Comparison of ENCODE assay signal across 15 cellular contexts in the genomic region with DNA sequence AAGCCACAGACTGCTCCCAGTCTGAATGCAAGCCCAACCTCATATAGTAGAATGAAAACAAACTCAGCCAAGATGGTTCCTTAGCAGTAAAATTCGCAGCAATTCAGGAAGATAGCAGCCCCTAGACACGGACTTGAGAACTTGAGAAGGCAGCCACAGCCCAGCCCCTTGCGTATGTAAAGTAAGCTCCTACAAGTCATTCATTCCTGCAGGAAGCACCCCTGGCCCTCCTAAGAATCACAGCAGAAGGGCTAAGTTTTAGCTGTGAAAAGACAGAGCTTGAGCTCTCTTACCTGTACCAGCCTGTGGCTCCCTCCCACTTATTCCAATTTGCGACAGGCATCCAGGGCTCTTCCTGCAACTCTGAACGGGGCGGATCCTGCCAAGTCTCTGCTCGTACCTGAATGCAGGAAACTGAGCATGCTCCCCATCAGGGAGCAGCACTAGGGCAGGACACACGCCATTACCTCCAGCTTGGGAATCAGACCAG.
DNase-seq lines count a peak whose midpoint lies in the region; ATAC-seq, FAIRE-seq and TF ChIP-seq lines count a peak whose summit lies in the region.
"Had no signal": no experiment of that assay in that cellular context is flagged by ENCODE, and none has a peak within 500 bp of the region (broad histone marks: within the 10 kb centered on the region; RNA-seq: fewer than 3 reads in every experiment).

No MANE protein-coding gene starts in this region.

- H3K27me3 ChIP-seq in astrocyte (ENCODE audit: insufficient read depth, low read length) (no peaks in the 10 kb centered on the region), iPS-18a (ENCODE audit: control insufficient read depth, insufficient read depth, low read length) (no peaks in the 10 kb centered on the region)
- H3K27me3 ChIP-seq: SJSA1 had no signal

- no peak overlapping the region for H2AFZ ChIP-seq in astrocyte (ENCODE audit: low read depth, low read length)

- H3K9me3 ChIP-seq in astrocyte (ENCODE audit: insufficient read depth, low read depth, low read length) (no peaks in the 10 kb centered on the region), iPS-18a (ENCODE audit: control insufficient read depth, low read depth, low read length) (no peaks in the 10 kb centered on the region)
- H3K9me3 ChIP-seq: SJSA1 had no signal

- H3K36me3 ChIP-seq in astrocyte (ENCODE audit: insufficient read depth, low read length) (no peaks in the 10 kb centered on the region), iPS-18a (ENCODE audit: control insufficient read depth, low read depth, low read length) (no peaks in the 10 kb centered on the region)
- H3K36me3 ChIP-seq: SJSA1 had no signal

- H3K27me3 Mint-ChIP-seq in astrocyte (ENCODE audit: low read depth, unreplicated experiment) (no peaks in the 10 kb centered on the region), progenitor cell of endocrine pancreas (no peaks in the 10 kb centered on the region)
- H3K27me3 Mint-ChIP-seq: central memory CD8-positive, alpha-beta T cell had no signal

- DNase-seq in HEK293T (ENCODE audit: extremely low spot score) = peak; percentile 28
- DNase-seq in astrocyte (ENCODE audit: low read depth) = no peak
- no peak for DNase-seq in progenitor cell of endocrine pancreas (ENCODE audit: low spot score, unreplicated experiment)
- DNase-seq in NCI-H187 treated with DMSO at 0.1 percent for 48 hours (lab: John Stamatoyannopoulos, UW) = no peak
- DNase-seq in SIG-M5 treated with dmso at 0.1 percent for 504 hours (lab: John Stamatoyannopoulos, UW; ENCODE audit: unreplicated experiment) = no peak
- DNase-seq in glomerular visceral epithelial cell (ENCODE audit: extremely low spot score) = no peak
- DNase-seq: activated CD4-positive, CD25-positive, alpha-beta regulatory T cell treated with anti-CD3 and anti-CD28 coated beads, Interleukin-2, amount 50 U/mL, for 72 hours; foreskin fibroblast; midbrain; NCI-H526 treated with DMSO at 0.1 percent for 48 hours; right cardiac atrium had no signal

- peaks cover 11% of the 10 kb centered on the region for H3K79me2 ChIP-seq in astrocyte (ENCODE audit: insufficient read depth, low read length)

- H3K9me3 Mint-ChIP-seq in astrocyte (ENCODE audit: unreplicated experiment) (no peaks in the 10 kb centered on the region), progenitor cell of endocrine pancreas (ENCODE audit: low read depth) (no peaks in the 10 kb centered on the region)

- no peak for FAIRE-seq in astrocyte (lab: Jason Lieb, UNC)

- no peak overlapping the region for H3K4me3 ChIP-seq in astrocyte (ENCODE audit: insufficient read depth, low read depth, low read length)
- peak overlapping the region; percentile 50 for H3K4me3 ChIP-seq in iPS-18a (ENCODE audit: low read length)
- H3K4me3 ChIP-seq: SJSA1 had no signal

- no peaks in the 10 kb centered on the region for H3K4me1 ChIP-seq in astrocyte (ENCODE audit: insufficient read depth, low read length)
- H3K4me1 ChIP-seq in iPS-18a (ENCODE audit: control insufficient read depth, low read depth, low read length) = peaks cover 32% of the 10 kb centered on the region

- H3K4me2 ChIP-seq in astrocyte (ENCODE audit: low read length) = no peak overlapping the region

- H3K27ac Mint-ChIP-seq in astrocyte (ENCODE audit: unreplicated experiment) = peak overlapping the region; percentile 41
- H3K27ac Mint-ChIP-seq in progenitor cell of endocrine pancreas = peak overlapping the region; percentile 78

- no peak for ATAC-seq in GM21360 (IDR thresholded peaks at IDR 0.05; ENCODE audit: unreplicated experiment)
- ATAC-seq: right cardiac atrium had no signal

- POLR2A ChIA-PET in HEK293T (lab: Yijun Ruan, JAX) = no interaction called here

- TF ChIP-seq CTCF in astrocyte (IDR thresholded peaks at IDR 0.05; ENCODE audit: insufficient read depth, low read depth, low read length) = no peak
- TF ChIP-seq CTCF in progenitor cell of endocrine pancreas (IDR thresholded peaks at IDR 0.05; ENCODE audit: unreplicated experiment) = no peak

- H3K36me3 Mint-ChIP-seq in astrocyte (ENCODE audit: low read depth, unreplicated experiment) (no peaks in the 10 kb centered on the region), progenitor cell of endocrine pancreas (ENCODE audit: insufficient read depth) (no peaks in the 10 kb centered on the region)

- H3K4me1 Mint-ChIP-seq in astrocyte (ENCODE audit: low read depth, unreplicated experiment) (peaks cover 22% of the 10 kb centered on the region), progenitor cell of endocrine pancreas (ENCODE audit: low read depth) (peaks cover 36% of the 10 kb centered on the region)
- H3K4me1 Mint-ChIP-seq: central memory CD8-positive, alpha-beta T cell had no signal

- H3K9ac ChIP-seq in astrocyte (ENCODE audit: low read length) = no peak overlapping the region
- H3K9ac ChIP-seq in iPS-18a (ENCODE audit: low read length) = peak overlapping the region; percentile 29

- H3K4me3 Mint-ChIP-seq in astrocyte (ENCODE audit: unreplicated experiment) (peak overlapping the region; percentile 67), progenitor cell of endocrine pancreas (ENCODE audit: low read depth) (peak overlapping the region; percentile 33)
- H3K4me3 Mint-ChIP-seq: central memory CD8-positive, alpha-beta T cell had no signal

- no peak overlapping the region for H3K27ac ChIP-seq in astrocyte (ENCODE audit: low read depth, low read length)
- H3K27ac ChIP-seq in iPS-18a (ENCODE audit: low read length) = peak overlapping the region; percentile 76
- H3K27ac ChIP-seq: SJSA1 had no signal

- CTCF ChIA-PET in HEK293T (lab: Yijun Ruan, JAX) = interaction anchor here (0.6 to 0.7 kb wide), 2 partner anchors 8 to 54 kb away, joined by 3 to 4 read pairs; no protein-coding TSS in a partner anchor

- peaks cover 13% of the 10 kb centered on the region for H4K20me1 ChIP-seq in astrocyte (ENCODE audit: insufficient read depth, low read length)

TF ChIP-seq in HEK293T, 16 proteins besides CTCF, POLR2A, EP300 and RAD21:
- no peak for TF ChIP-seq BHLHE40 (IDR thresholded peaks at IDR 0.05; ENCODE audit: borderline replicate concordance)
- no peak for TF ChIP-seq LEF1 (IDR thresholded peaks at IDR 0.05; ENCODE audit: borderline replicate concordance)
- no peak for TF ChIP-seq ZNF384 (IDR thresholded peaks at IDR 0.05)
- TF ChIP-seq SP1 (IDR thresholded peaks at IDR 0.05) = no peak
- TF ChIP-seq L3MBTL2 (conservative IDR thresholded peaks at IDR 0.05) = no peak
- no peak for TF ChIP-seq TARDBP (IDR thresholded peaks at IDR 0.05)
- TF ChIP-seq FOXK2 (IDR thresholded peaks at IDR 0.05) = no peak
- TF ChIP-seq, protein P1, sequence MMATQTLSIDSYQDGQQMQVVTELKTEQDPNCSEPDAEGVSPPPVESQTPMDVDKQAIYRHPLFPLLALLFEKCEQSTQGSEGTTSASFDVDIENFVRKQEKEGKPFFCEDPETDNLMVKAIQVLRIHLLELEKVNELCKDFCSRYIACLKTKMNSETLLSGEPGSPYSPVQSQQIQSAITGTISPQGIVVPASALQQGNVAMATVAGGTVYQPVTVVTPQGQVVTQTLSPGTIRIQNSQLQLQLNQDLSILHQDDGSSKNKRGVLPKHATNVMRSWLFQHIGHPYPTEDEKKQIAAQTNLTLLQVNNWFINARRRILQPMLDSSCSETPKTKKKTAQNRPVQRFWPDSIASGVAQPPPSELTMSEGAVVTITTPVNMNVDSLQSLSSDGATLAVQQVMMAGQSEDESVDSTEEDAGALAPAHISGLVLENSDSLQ (IDR thresholded peaks at IDR 0.05) = no peak
- no peak for TF ChIP-seq ELF4 (IDR thresholded peaks at IDR 0.05)
- no peak for TF ChIP-seq SUZ12 (IDR thresholded peaks at IDR 0.05)
- no peak for TF ChIP-seq CTBP1 (IDR thresholded peaks at IDR 0.05; ENCODE audit: borderline replicate concordance)
- TF ChIP-seq NFRKB (IDR thresholded peaks at IDR 0.05) = no peak
